7 cellular contexts compared by ENCODE assay signal in genomic region chr10:12195281-12195602, GRCh38. TPM values are rescaled to one million over a fixed set of nuclear protein-coding genes. Genes with fewer than 3 reads are reported as not detected.
DNase-seq lines count a peak whose midpoint lies in the region; ATAC-seq, FAIRE-seq and TF ChIP-seq lines count a peak whose summit lies in the region.

No MANE protein-coding gene starts in this region.

- H3K4me2 ChIP-seq in keratinocyte (ENCODE audit: control insufficient read depth, extremely low read depth, insufficient read depth, low read depth, low read length), result peak overlapping the region; percentile 87

- H3K36me3 ChIP-seq in keratinocyte (ENCODE audit: control insufficient read depth in 2 of 2, extremely low read depth in 1 of 2, insufficient read depth in 2 of 2, low read length in 2 of 2) (peaks cover 5 to 11% of the 10 kb centered on the region in 2 experiments), testis (ENCODE audit: low read depth, missing control alignments) (no peaks in the 10 kb centered on the region)

- peak overlapping the region; percentile 71 to 100 (median 89) for H3K4me3 ChIP-seq in keratinocyte (ENCODE audit: control insufficient read depth in 2 of 3, extremely low read depth in 1 of 3, insufficient read depth in 2 of 3, low read depth in 1 of 3, low read length in 3 of 3)
- peak overlapping the region; percentile 75 to 91 for H3K4me3 ChIP-seq in testis

- peak overlapping the region; percentile 99 for H3K27ac Mint-ChIP-seq in activated naive CD8-positive, alpha-beta T cell

- H3K4me1 ChIP-seq in keratinocyte (ENCODE audit: control insufficient read depth, extremely low read depth, insufficient read depth, low read length) (peaks cover 16% of the 10 kb centered on the region), testis (peaks cover 5% of the 10 kb centered on the region)

- peak overlapping the region; percentile 100 for H3K4me3 Mint-ChIP-seq in activated naive CD8-positive, alpha-beta T cell

- no peaks in the 10 kb centered on the region for H3K27me3 Mint-ChIP-seq in activated naive CD8-positive, alpha-beta T cell

- H3K9me1 ChIP-seq in keratinocyte (ENCODE audit: control insufficient read depth, extremely low read depth, insufficient read depth, low read length), result no peaks in the 10 kb centered on the region

- H3K27ac ChIP-seq in keratinocyte (ENCODE audit: control insufficient read depth, insufficient read depth, low read length) (peak overlapping the region; percentile 97), testis (peak overlapping the region; percentile 94 to 95)

- H4K20me1 ChIP-seq in keratinocyte (ENCODE audit: control insufficient read depth, extremely low read depth, insufficient read depth, low read length), result no peaks in the 10 kb centered on the region

- H2AFZ ChIP-seq in keratinocyte (ENCODE audit: control insufficient read depth, low read length), result peak overlapping the region; percentile 96

- H3K79me2 ChIP-seq in keratinocyte (ENCODE audit: control insufficient read depth, insufficient read depth, low read length), result peaks cover 94% of the 10 kb centered on the region

- 0 to 1% methylated on average over 12 of the region's 12 CpGs for WGBS in testis, 2 donors

- H3K9ac ChIP-seq in keratinocyte (ENCODE audit: control insufficient read depth, extremely low read depth, insufficient read depth, low read length), result peak overlapping the region; percentile 96

- H3K27me3 ChIP-seq in keratinocyte (ENCODE audit: control insufficient read depth, extremely low read depth, insufficient read depth, low read length) (no peaks in the 10 kb centered on the region), testis (no peaks in the 10 kb centered on the region)

- TF ChIP-seq POLR2A in testis (IDR thresholded peaks at IDR 0.05), result no peak

- peaks cover 14% of the 10 kb centered on the region for H3K36me3 Mint-ChIP-seq in activated naive CD8-positive, alpha-beta T cell

- DNase-seq in keratinocyte (ENCODE audit: low read depth, low spot score) (no peak), testis (no peak), NOMO-1 treated with DMSO at 0.1 percent for 48 hours (lab: John Stamatoyannopoulos, UW; ENCODE audit: unreplicated experiment) (no peak), DMS153 (lab: John Stamatoyannopoulos, UW) (no peak)

- FAIRE-seq in keratinocyte (lab: Jason Lieb, UNC), result no peak

- peaks cover 60% of the 10 kb centered on the region for H3K4me1 Mint-ChIP-seq in activated naive CD8-positive, alpha-beta T cell (ENCODE audit: low read depth)

- H3K9me3 ChIP-seq in keratinocyte (ENCODE audit: control insufficient read depth, low read depth, low read length), result no peaks in the 10 kb centered on the region
- H3K9me3 ChIP-seq in testis, result no peaks in the 10 kb centered on the region

- TF ChIP-seq CTCF in keratinocyte (optimal IDR thresholded peaks at IDR 0.05 in 1 of 3, IDR thresholded peaks at IDR 0.05 in 1 of 3, conservative IDR thresholded peaks at IDR 0.05 in 1 of 3; ENCODE audit: extremely low read depth in 1 of 3, insufficient read depth in 2 of 3, low read length in 3 of 3), result no peak
- TF ChIP-seq CTCF in testis (IDR thresholded peaks at IDR 0.05), result no peak

- ATAC-seq in GM19035 (IDR thresholded peaks at IDR 0.05; ENCODE audit: unreplicated experiment) (peak; percentile 11), HG03025 (IDR thresholded peaks at IDR 0.05; ENCODE audit: low FRiP score, unreplicated experiment) (peak; percentile 15)

- H3K9me3 Mint-ChIP-seq in activated naive CD8-positive, alpha-beta T cell (ENCODE audit: low read depth), result no peaks in the 10 kb centered on the region

- intact Hi-C loops in testis (cut with DNase I; ENCODE audit: low total_unique reads), result no loop called here

- dilution Hi-C loops in keratinocyte (cut with MboI; ENCODE audit: extremely low pct_ligation_motif_present, low sequenced_read_pairs), result no loop called here

RNA-seq across cellular contexts. Expression of gene NUDT5, which starts 0.4 kb away (rescaled TPM):
- 98.9 to 125 TPM (median 100 TPM) in 3 replicates for polyA plus RNA-seq in keratinocyte
- polyA plus RNA-seq in keratinocyte (2011; ENCODE audit: low read depth), result 67.5 TPM
- 86.9 and 113 TPM in 2 replicates for polyA plus RNA-seq in keratinocyte (2011; cell fraction: cytosol; rRNA removed)
- 83.7 and 101 TPM in 2 replicates for polyA plus RNA-seq in keratinocyte (2011; cell fraction: nucleus; rRNA removed)
- polyA plus RNA-seq in keratinocyte (2012; ENCODE audit: low replicate concordance), result 65.6 and 95.9 TPM in 2 replicates
- 31.8 to 76.7 TPM (median 61.6 TPM) in 3 replicates for polyA minus RNA-seq in keratinocyte
- 33.0 TPM for polyA minus RNA-seq in keratinocyte (2011; cell fraction: cytosol; rRNA and poly(A)+ RNA removed)
- polyA minus RNA-seq in keratinocyte (2011; cell fraction: nucleus; rRNA and poly(A)+ RNA removed), result 20.2 and 24.0 TPM in 2 replicates
- total RNA-seq in testis, result 10 to 100 TPM; 22.0 to 26.5 TPM
- 25.9 TPM for polyA plus RNA-seq in testis (ENCODE audit: insufficient read depth, low read depth, low replicate concordance)

RNA-seq across cellular contexts. Expression of gene CDC123, which starts 0.7 kb away (rescaled TPM):
- 122 to 205 TPM (median 146 TPM) in 3 replicates for polyA plus RNA-seq in keratinocyte
- 60.8 TPM for polyA plus RNA-seq in keratinocyte (2011; ENCODE audit: low read depth)
- 73.7 and 115 TPM in 2 replicates for polyA plus RNA-seq in keratinocyte (2011; cell fraction: cytosol; rRNA removed)
- 75.2 and 99.4 TPM in 2 replicates for polyA plus RNA-seq in keratinocyte (2011; cell fraction: nucleus; rRNA removed)
- polyA plus RNA-seq in keratinocyte (2012; ENCODE audit: low replicate concordance), result 78.3 and 155 TPM in 2 replicates
- 187 to 228 TPM (median 189 TPM) in 3 replicates for polyA minus RNA-seq in keratinocyte
- polyA minus RNA-seq in keratinocyte (2011; cell fraction: cytosol; rRNA and poly(A)+ RNA removed), result 185 TPM
- 55.3 and 73.8 TPM in 2 replicates for polyA minus RNA-seq in keratinocyte (2011; cell fraction: nucleus; rRNA and poly(A)+ RNA removed)
- 10 to 100 TPM; 62.4 to 71.7 TPM for total RNA-seq in testis
- 87.4 TPM for polyA plus RNA-seq in testis (ENCODE audit: insufficient read depth, low read depth, low replicate concordance)
